In the genomic region with DNA sequence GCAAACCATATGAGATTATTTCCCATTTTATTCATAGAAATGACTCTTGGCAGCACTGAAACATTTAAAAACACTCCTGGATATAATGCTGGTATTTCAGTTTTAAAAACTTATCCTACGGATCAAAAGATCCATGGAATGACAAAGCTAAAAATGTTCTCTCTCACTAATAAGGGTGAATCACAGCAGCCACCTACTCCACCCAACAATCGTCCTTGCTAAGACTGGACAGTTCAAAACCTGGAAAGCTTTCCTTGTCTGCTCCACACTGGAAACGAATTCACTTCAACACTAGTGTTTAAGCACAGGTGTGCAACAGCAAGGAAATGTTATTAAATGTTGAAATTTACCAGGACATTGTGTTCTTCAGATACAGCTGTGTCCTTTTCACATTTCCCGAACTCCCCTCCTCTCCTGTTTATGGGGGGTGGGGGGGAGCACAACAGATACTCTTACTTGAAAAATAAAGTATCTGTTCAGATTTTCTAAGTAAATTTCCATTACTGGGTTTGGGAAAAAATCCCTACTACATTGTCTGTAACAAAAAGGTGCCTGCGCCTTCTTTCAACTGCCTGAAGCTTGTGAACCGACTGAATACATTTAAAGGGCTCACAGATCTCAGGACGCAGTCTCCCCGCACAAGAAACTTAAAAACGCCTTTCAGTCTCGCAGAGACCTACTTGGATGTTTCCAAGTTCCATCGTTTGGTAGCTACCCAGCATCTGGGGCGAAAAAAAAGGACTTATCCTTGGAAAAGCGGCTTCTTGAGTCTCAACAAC, we compare ENCODE assay signal across 8 cellular contexts. TPM values are rescaled to one million over a fixed set of nuclear protein-coding genes. Genes with fewer than 3 reads are reported as not detected.
DNase-seq lines count a peak whose midpoint lies in the region; ATAC-seq and TF ChIP-seq lines count a peak whose summit lies in the region.

No MANE protein-coding gene starts in this region.

- no peak overlapping the region for H2BK15ac ChIP-seq in IMR-90 (ENCODE audit: low read depth, low read length)

- CTCF ChIA-PET in IMR-90 (lab: Yijun Ruan, JAX): interaction anchor here (0.6 to 1.0 kb wide), 2 partner anchors 10 to 41 kb away, joined by 3 to 5 read pairs; no protein-coding TSS in a partner anchor

- peak overlapping the region; percentile 79 for H3K4me2 ChIP-seq in BLaER1
- H3K4me2 ChIP-seq in IMR-90 (ENCODE audit: low read depth, low read length): peak overlapping the region; percentile 100

- H3K4me3 ChIP-seq in BLaER1 (peak overlapping the region; percentile 93), IMR-90 (ENCODE audit: insufficient read depth, low read depth, low read length) (peak overlapping the region; percentile 97), astrocyte of the cerebellum (ENCODE audit: low read depth, low read length) (peak overlapping the region; percentile 58)

- no peak for TF ChIP-seq POLR2A in IMR-90 (IDR thresholded peaks at IDR 0.05; ENCODE audit: low read depth, low read length)

- TF ChIP-seq RAD21 in IMR-90 (IDR thresholded peaks at IDR 0.05; ENCODE audit: low read length): no peak

- peaks cover 2 to 27% of the 10 kb centered on the region in 2 experiments; a peak in 3 of 4 replicates for H3K79me1 ChIP-seq in IMR-90 (ENCODE audit: low read depth in 1 of 2, low read length in 2 of 2)

- H2BK120ac ChIP-seq in IMR-90 (ENCODE audit: low read depth, low read length): peak overlapping the region; percentile 56; the same call in 1 of the 2 replicates

- peak overlapping the region; percentile 81 for H3K56ac ChIP-seq in IMR-90 (ENCODE audit: extremely low read depth, insufficient read depth, low read length)

- H2BK20ac ChIP-seq in IMR-90 (ENCODE audit: low read depth, low read length): no peak overlapping the region

- peak overlapping the region; percentile 91 for H3K4ac ChIP-seq in IMR-90 (ENCODE audit: low read depth, low read length)

- peak overlapping the region; percentile 61; the same call in 1 of the 2 replicates for H4K5ac ChIP-seq in IMR-90 (ENCODE audit: low read depth, low read length)

- no peak for TF ChIP-seq CTCF in IMR-90 (conservative IDR thresholded peaks at IDR 0.05; ENCODE audit: low read depth, low read length)
- no peak for TF ChIP-seq CTCF in astrocyte of the cerebellum (IDR thresholded peaks at IDR 0.05; ENCODE audit: low read depth, low read length, missing control alignments)

- peak overlapping the region; percentile 91 for H2AK5ac ChIP-seq in IMR-90 (ENCODE audit: low read depth, low read length)

- 0 out of 2 replicates have a peak, but pooled peaks cover 6% of the 10 kb centered on the region for H3K9me1 ChIP-seq in IMR-90 (ENCODE audit: insufficient read depth, low read length)

- H3K4me1 ChIP-seq in BLaER1 (peaks cover 49% of the 10 kb centered on the region), IMR-90 (ENCODE audit: control insufficient read depth, insufficient read depth, low read length) (peaks cover 12% of the 10 kb centered on the region)

- H3K23ac ChIP-seq in IMR-90 (ENCODE audit: low read depth, low read length): peak overlapping the region; percentile 93

- H2BK5ac ChIP-seq in IMR-90 (ENCODE audit: low read depth, low read length, poor library complexity, severe bottlenecking): peak overlapping the region; percentile 87

- H3K27ac ChIP-seq in BLaER1 (peak overlapping the region; percentile 95), IMR-90 (ENCODE audit: insufficient read depth, low read length) (peak overlapping the region; percentile 98), layer of hippocampus (ENCODE audit: low read depth, low read length) (peak overlapping the region; percentile 6), temporal lobe (ENCODE audit: low read depth, low read length) (peak overlapping the region; percentile 89)

- H3K14ac ChIP-seq in IMR-90 (replicated peaks; ENCODE audit: low read depth, low read length): peak overlapping the region; percentile 91

- ATAC-seq in IMR-90 (ENCODE audit: low read depth) (no peak), HG02840 (IDR thresholded peaks at IDR 0.05; ENCODE audit: low FRiP score, unreplicated experiment) (no peak)

- H3K18ac ChIP-seq in IMR-90 (ENCODE audit: low read depth, low read length): peak overlapping the region; percentile 83; the same call in 1 of the 2 replicates

- peak overlapping the region; percentile 54 to 77; a peak in 2 of 4 replicates for H4K8ac ChIP-seq in IMR-90 (ENCODE audit: low read depth in 2 of 2, low read length in 2 of 2)

- peak overlapping the region; percentile 63 for H2AK9ac ChIP-seq in IMR-90 (replicated peaks; ENCODE audit: low read depth, low read length, poor library complexity)

- H4K20me1 ChIP-seq in BLaER1 (peaks cover 59% of the 10 kb centered on the region), IMR-90 (ENCODE audit: insufficient read depth, low read length) (peaks cover 53% of the 10 kb centered on the region)

- in situ Hi-C loops in IMR-90 (cut with MboI; ENCODE audit: low sequenced_read_pairs): no loop called here
- in situ Hi-C loops in astrocyte of the cerebellum (cut with HindIII; ENCODE audit: low sequenced_read_pairs): loop anchor here (5.0 kb wide), 2 partner anchors 33 to 57 kb away; no protein-coding TSS in a partner anchor

- BruUV-seq in IMR-90 (replicated peaks; lab: Mats Ljungman, UMichigan): no TSS peak

- DNase-seq in IMR-90 (peak; percentile 46), astrocyte of the cerebellum (ENCODE audit: low read depth) (no peak), NCI-H2029 (lab: John Stamatoyannopoulos, UW) (no peak), NCI-H1930 (lab: John Stamatoyannopoulos, UW) (no peak)

- H3K36me3 ChIP-seq in BLaER1 (peaks cover 50% of the 10 kb centered on the region), IMR-90 (ENCODE audit: control insufficient read depth, insufficient read depth, low read length) (peaks cover 12% of the 10 kb centered on the region)

- H2AFZ ChIP-seq in IMR-90 (replicated peaks; ENCODE audit: low read length, poor library complexity): no peak overlapping the region

- dilution Hi-C loops in IMR-90 (cut with HindIII; ENCODE audit: low sequenced_read_pairs, unreplicated experiment): no loop called here

- H3K9me3 ChIP-seq in BLaER1: peaks cover 17% of the 10 kb centered on the region
- no peaks in the 10 kb centered on the region for H3K9me3 ChIP-seq in IMR-90 (ENCODE audit: control insufficient read depth, insufficient read depth, low read length)

- POLR2A ChIA-PET in IMR-90 (lab: Charles Lee; ENCODE audit: unreplicated experiment): interaction anchor here (0.6 to 1.1 kb wide), 2 partner anchors 59 to 110 kb away, joined by 3 to 5 read pairs; no protein-coding TSS in a partner anchor

- H3K9ac ChIP-seq in BLaER1 (peak overlapping the region; percentile 97), IMR-90 (ENCODE audit: low read depth, low read length) (peak overlapping the region; percentile 98)

- 0% methylated on average over 1 of the region's 13 CpGs; no CpG with 5 or more reads in 1 of the 2 experiments for WGBS in IMR-90 (ENCODE audit: extremely low coverage in 2 of 2, insufficient read length in 1 of 2), 2 experiments

- intact Hi-C loops in IMR-90 (cut with micrococcal nuclease): no loop called here

- no peaks in the 10 kb centered on the region for H3K27me3 ChIP-seq in BLaER1
- H3K27me3 ChIP-seq in IMR-90 (ENCODE audit: control insufficient read depth, insufficient read depth, low read length): no peaks in the 10 kb centered on the region
- no peaks in the 10 kb centered on the region for H3K27me3 ChIP-seq in layer of hippocampus (ENCODE audit: control insufficient read depth, insufficient read depth, low read length)

- peak overlapping the region; percentile 84 for H4K91ac ChIP-seq in IMR-90 (ENCODE audit: insufficient read depth, low read depth, low read length)

TF ChIP-seq in IMR-90, 13 proteins besides CTCF, POLR2A, EP300 and RAD21:
- TF ChIP-seq, protein P1, sequence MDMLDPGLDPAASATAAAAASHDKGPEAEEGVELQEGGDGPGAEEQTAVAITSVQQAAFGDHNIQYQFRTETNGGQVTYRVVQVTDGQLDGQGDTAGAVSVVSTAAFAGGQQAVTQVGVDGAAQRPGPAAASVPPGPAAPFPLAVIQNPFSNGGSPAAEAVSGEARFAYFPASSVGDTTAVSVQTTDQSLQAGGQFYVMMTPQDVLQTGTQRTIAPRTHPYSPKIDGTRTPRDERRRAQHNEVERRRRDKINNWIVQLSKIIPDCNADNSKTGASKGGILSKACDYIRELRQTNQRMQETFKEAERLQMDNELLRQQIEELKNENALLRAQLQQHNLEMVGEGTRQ (IDR thresholded peaks at IDR 0.05; ENCODE audit: low read depth, low read length): no peak
- TF ChIP-seq NFE2L2 (IDR thresholded peaks at IDR 0.05; ENCODE audit: low read depth, low read length): peak; percentile 54; the same call in 1 of the 2 replicates

RNA-seq across cellular contexts. Expression of a gene that starts 1.4 kb away (rescaled TPM):
- total RNA-seq in IMR-90 (2012; rRNA removed): 196 and 249 TPM in 2 replicates
- 217 and 255 TPM in 2 replicates for polyA plus RNA-seq in IMR-90 (2012; rRNA removed)
- polyA plus RNA-seq in IMR-90 (2012; cell fraction: cytosol; rRNA removed): 73.8 and 128 TPM in 2 replicates
- polyA plus RNA-seq in IMR-90 (2012; cell fraction: nucleus; rRNA removed; ENCODE audit: low replicate concordance): 40.5 and 94.4 TPM in 2 replicates
- 517 TPM for total RNA-seq in temporal lobe

Comparison
In these comparisons a context has a peak if more than half of its experiments do, and no peak if none do; other contexts are left out.
1. H3K27ac ChIP-seq: peak in every context shown above with its lines; median percentile 98 in IMR-90; 95 in BLaER1; 89 in temporal lobe; 6 in layer of hippocampus.